15 cellular contexts compared by ENCODE assay signal in genomic region chr14:22796087-22796707, GRCh38. TPM values are rescaled to one million over a fixed set of nuclear protein-coding genes. Genes with fewer than 3 reads are reported as not detected.
DNase-seq lines count a peak whose midpoint lies in the region; ATAC-seq, FAIRE-seq and TF ChIP-seq lines count a peak whose summit lies in the region.
"Had no signal": no experiment of that assay in that cellular context is flagged by ENCODE, and none has a peak within 500 bp of the region (broad histone marks: within the 10 kb centered on the region; RNA-seq: fewer than 3 reads in every experiment).

No MANE protein-coding gene starts in this region.

- H3K27me3 Mint-ChIP-seq in GM23338 (ENCODE audit: insufficient read depth, low read depth, poor library complexity) = peaks cover 15% of the 10 kb centered on the region

- H3K79me2 ChIP-seq in GM23338 (replicated peaks; ENCODE audit: insufficient read depth) = no peaks in the 10 kb centered on the region

- H3K36me3 ChIP-seq in GM23338 (ENCODE audit: insufficient read depth) (no peaks in the 10 kb centered on the region), kidney (ENCODE audit: control insufficient read depth in 1 of 2, insufficient read depth in 2 of 2, low read length in 2 of 2) (no peaks in the 10 kb centered on the region), esophagus squamous epithelium (no peaks in the 10 kb centered on the region)
- H3K36me3 ChIP-seq: BLaER1 had no signal

- H3K27me3 ChIP-seq in GM23338 (ENCODE audit: insufficient read depth) (no peaks in the 10 kb centered on the region), esophagus squamous epithelium (peaks cover 0 to 11% (median 0%) of the 10 kb centered on the region in 4 donors)
- H3K27me3 ChIP-seq: BLaER1 had no signal

- DNase-seq in GM23338 (ENCODE audit: low spot score) (no peak), kidney (no peak), retina (no peak), NCI-H1048 (lab: John Stamatoyannopoulos, UW) (no peak), NCI-H1092 (lab: John Stamatoyannopoulos, UW) (no peak), esophagus squamous epithelium (lab: John Stamatoyannopoulos, UW) (no peak)
- DNase-seq: activated naive CD4-positive, alpha-beta T cell treated with anti-CD3 and anti-CD28 coated beads, Interleukin-2, amount 50 U/mL, for 16 hours; caudate nucleus; PC-9; posterior cingulate gyrus had no signal

- H3K9ac ChIP-seq in kidney (ENCODE audit: low read length in 2 of 2) = no peak overlapping the region
- H3K9ac ChIP-seq: BLaER1 had no signal

- peak overlapping the region; percentile 20 for H3K27ac ChIP-seq in GM23338 (ENCODE audit: low read depth)
- H3K27ac ChIP-seq in kidney (ENCODE audit: low read depth in 2 of 2, low read length in 2 of 2) = peak overlapping the region; percentile 77 to 88
- no peak overlapping the region for H3K27ac ChIP-seq in esophagus squamous epithelium
- H3K27ac ChIP-seq: BLaER1, PC-9 had no signal

- H3K36me3 Mint-ChIP-seq in GM23338 (ENCODE audit: low read depth) = peaks cover 4% of the 10 kb centered on the region
- H3K36me3 Mint-ChIP-seq: mesothelial cell of epicardium had no signal

- peak overlapping the region; percentile 84 for H3K27ac Mint-ChIP-seq in GM23338
- H3K27ac Mint-ChIP-seq: mesothelial cell of epicardium had no signal

- H3K4me1 ChIP-seq in GM23338 (ENCODE audit: insufficient read depth) (peaks cover 17% of the 10 kb centered on the region), kidney (ENCODE audit: control insufficient read depth in 1 of 2, insufficient read depth in 1 of 2, low read depth in 1 of 2, low read length in 2 of 2) (peaks cover 21 to 24% of the 10 kb centered on the region in 2 donors), esophagus squamous epithelium (no peaks in the 10 kb centered on the region)

- peaks cover 6% of the 10 kb centered on the region; the same call in 2 of the 3 replicates for H3K9me3 Mint-ChIP-seq in GM23338

- WGBS in esophagus squamous epithelium, 2 donors = 43 to 82% methylated on average over 2 to 5 of the region's 5 CpGs

- no peak for TF ChIP-seq CTCF in GM23338 (conservative IDR thresholded peaks at IDR 0.05; ENCODE audit: low read depth in 2 of 2)
- TF ChIP-seq CTCF in kidney (IDR thresholded peaks at IDR 0.05; ENCODE audit: borderline replicate concordance, extremely low read depth, insufficient read depth) = no peak
- no peak for TF ChIP-seq CTCF in esophagus squamous epithelium (IDR thresholded peaks at IDR 0.05)

- H2AFZ ChIP-seq in GM23338 = no peak overlapping the region
- H2AFZ ChIP-seq: PC-9 had no signal

- no peaks in the 10 kb centered on the region for H3F3A ChIP-seq in GM23338 (replicated peaks; ENCODE audit: low read depth)

- ATAC-seq in GM18511 (IDR thresholded peaks at IDR 0.05; ENCODE audit: unreplicated experiment) (peak; percentile 62), GM23338 (no peak), HG03460 (IDR thresholded peaks at IDR 0.05; ENCODE audit: unreplicated experiment) (peak; percentile 53)
- ATAC-seq: esophagus mucosa had no signal

- H3K4me1 Mint-ChIP-seq in GM23338 = peaks cover 18% of the 10 kb centered on the region

- H3K9me2 ChIP-seq in GM23338 (ENCODE audit: insufficient read depth) = peaks cover 10% of the 10 kb centered on the region; the same call in 1 of the 2 replicates

- H4K20me1 ChIP-seq in GM23338 (replicated peaks; ENCODE audit: insufficient read depth) = no peaks in the 10 kb centered on the region
- H4K20me1 ChIP-seq: BLaER1 had no signal

- no peak for TF ChIP-seq POLR2A in esophagus squamous epithelium (IDR thresholded peaks at IDR 0.05)

- H3K4me3 ChIP-seq in GM23338 (no peak overlapping the region), kidney (ENCODE audit: low read length in 2 of 2) (peak overlapping the region in 1 of 2 donors; percentile 20), esophagus squamous epithelium (no peak overlapping the region)
- H3K4me3 ChIP-seq: BLaER1, PC-9 had no signal

- no peak overlapping the region; the same call in 2 of the 3 replicates for H3K4me3 Mint-ChIP-seq in GM23338
- H3K4me3 Mint-ChIP-seq: mesothelial cell of epicardium had no signal

- FAIRE-seq in kidney (lab: Jason Lieb, UNC) = no peak

- intact Hi-C loops in kidney (cut with DNase I) = no loop called here
- intact Hi-C loops in esophagus squamous epithelium (cut with DNase I) = no loop called here

- no peak overlapping the region for H3K4me2 ChIP-seq in GM23338
- H3K4me2 ChIP-seq: BLaER1, PC-9 had no signal

- H3K9me3 ChIP-seq in kidney (ENCODE audit: control insufficient read depth in 1 of 2, low read length in 2 of 2) = no peaks in the 10 kb centered on the region
- H3K9me3 ChIP-seq in esophagus squamous epithelium = no peaks in the 10 kb centered on the region

TF ChIP-seq in GM23338, 12 proteins besides CTCF, POLR2A, EP300 and RAD21:
- TF ChIP-seq EZH2phosphoT487 (IDR thresholded peaks at IDR 0.05; ENCODE audit: unreplicated experiment) = no peak
- TF ChIP-seq ETS1 (IDR thresholded peaks at IDR 0.05) = no peak
- TF ChIP-seq EZH2 (IDR thresholded peaks at IDR 0.05; ENCODE audit: low read depth, unreplicated experiment) = no peak
- no peak for TF ChIP-seq NANOG (IDR thresholded peaks at IDR 0.05; ENCODE audit: borderline replicate concordance)
- no peak for TF ChIP-seq ZNF114 (CRISPR knock-in tag; IDR thresholded peaks at IDR 0.05)
- TF ChIP-seq, protein P1, sequence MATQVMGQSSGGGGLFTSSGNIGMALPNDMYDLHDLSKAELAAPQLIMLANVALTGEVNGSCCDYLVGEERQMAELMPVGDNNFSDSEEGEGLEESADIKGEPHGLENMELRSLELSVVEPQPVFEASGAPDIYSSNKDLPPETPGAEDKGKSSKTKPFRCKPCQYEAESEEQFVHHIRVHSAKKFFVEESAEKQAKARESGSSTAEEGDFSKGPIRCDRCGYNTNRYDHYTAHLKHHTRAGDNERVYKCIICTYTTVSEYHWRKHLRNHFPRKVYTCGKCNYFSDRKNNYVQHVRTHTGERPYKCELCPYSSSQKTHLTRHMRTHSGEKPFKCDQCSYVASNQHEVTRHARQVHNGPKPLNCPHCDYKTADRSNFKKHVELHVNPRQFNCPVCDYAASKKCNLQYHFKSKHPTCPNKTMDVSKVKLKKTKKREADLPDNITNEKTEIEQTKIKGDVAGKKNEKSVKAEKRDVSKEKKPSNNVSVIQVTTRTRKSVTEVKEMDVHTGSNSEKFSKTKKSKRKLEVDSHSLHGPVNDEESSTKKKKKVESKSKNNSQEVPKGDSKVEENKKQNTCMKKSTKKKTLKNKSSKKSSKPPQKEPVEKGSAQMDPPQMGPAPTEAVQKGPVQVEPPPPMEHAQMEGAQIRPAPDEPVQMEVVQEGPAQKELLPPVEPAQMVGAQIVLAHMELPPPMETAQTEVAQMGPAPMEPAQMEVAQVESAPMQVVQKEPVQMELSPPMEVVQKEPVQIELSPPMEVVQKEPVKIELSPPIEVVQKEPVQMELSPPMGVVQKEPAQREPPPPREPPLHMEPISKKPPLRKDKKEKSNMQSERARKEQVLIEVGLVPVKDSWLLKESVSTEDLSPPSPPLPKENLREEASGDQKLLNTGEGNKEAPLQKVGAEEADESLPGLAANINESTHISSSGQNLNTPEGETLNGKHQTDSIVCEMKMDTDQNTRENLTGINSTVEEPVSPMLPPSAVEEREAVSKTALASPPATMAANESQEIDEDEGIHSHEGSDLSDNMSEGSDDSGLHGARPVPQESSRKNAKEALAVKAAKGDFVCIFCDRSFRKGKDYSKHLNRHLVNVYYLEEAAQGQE (IDR thresholded peaks at IDR 0.05; ENCODE audit: unreplicated experiment) = no peak
- TF ChIP-seq ZNF331 (CRISPR knock-in tag; IDR thresholded peaks at IDR 0.05; ENCODE audit: low read depth) = no peak

RNA-seq across cellular contexts. Expression of gene SLC7A7, which starts 19.0 kb away (rescaled TPM):
- total RNA-seq in GM23338 (2014; rRNA removed; shearing (Covaris generic)) = 3.6 and 6.1 TPM in 2 replicates
- polyA plus RNA-seq in GM23338 (2016; fragmentation: Nextera tagmentation; extraction: Ambion mirVana) (2.7 and 4.1 TPM in 2 replicates), kidney (ENCODE audit: insufficient read depth, low read depth, low replicate concordance) (235 TPM)
- total RNA-seq in kidney (26.6 TPM), esophagus squamous epithelium (10 to 100 TPM in 1 of 4 donors, 1 to 10 TPM in 2, not detected in 1; 2.5 to 12.6 (median 7.8) TPM)

RNA-seq across cellular contexts. Expression of gene OXA1L, which starts 29.7 kb away (rescaled TPM):
- total RNA-seq in GM23338 (2014; rRNA removed; shearing (Covaris generic)) = 89.9 and 91.7 TPM in 2 replicates
- polyA plus RNA-seq in GM23338 (2016; fragmentation: Nextera tagmentation; extraction: Ambion mirVana) (57.6 and 61.7 TPM in 2 replicates), kidney (ENCODE audit: insufficient read depth, low read depth, low replicate concordance) (101 TPM)
- total RNA-seq in kidney (80.8 TPM), esophagus squamous epithelium (10 to 100 TPM; 52.1 to 85.8 (median 73.4) TPM)

RNA-seq across cellular contexts. Expression of gene MRPL52, which starts 33.5 kb away (rescaled TPM):
- 131 and 138 TPM in 2 replicates for total RNA-seq in GM23338 (2014; rRNA removed; shearing (Covaris generic))
- 617 and 691 TPM in 2 replicates for polyA plus RNA-seq in GM23338 (2016; fragmentation: Nextera tagmentation; extraction: Ambion mirVana)
- 74.3 TPM for total RNA-seq in kidney
- polyA plus RNA-seq in kidney (ENCODE audit: insufficient read depth, low read depth, low replicate concordance) = 255 TPM
- total RNA-seq in esophagus squamous epithelium = 100 to 1,000 TPM in 1 of 4 donors, 10 to 100 TPM in 3; 32.8 to 142 (median 82.1) TPM

RNA-seq across cellular contexts. Expression of gene MMP14, which starts 40.2 kb away (rescaled TPM):
- 48.9 and 56.4 TPM in 2 replicates for total RNA-seq in GM23338 (2014; rRNA removed; shearing (Covaris generic))
- polyA plus RNA-seq in GM23338 (2016; fragmentation: Nextera tagmentation; extraction: Ambion mirVana) (6.5 and 7.0 TPM in 2 replicates), kidney (ENCODE audit: insufficient read depth, low read depth, low replicate concordance) (30.1 TPM)
- total RNA-seq in kidney (108 TPM), esophagus squamous epithelium (100 to 1,000 TPM in 3 of 4 donors, 10 to 100 TPM in 1; 67.9 to 127 (median 102) TPM)

Comparison
In these comparisons a context has a peak if more than half of its experiments do, and no peak if none do; other contexts are left out.
1. H3K27ac ChIP-seq: peak in GM23338 (single experiment) and kidney (2 of 2); none in esophagus squamous epithelium (0 of 4).